In the genomic region with DNA sequence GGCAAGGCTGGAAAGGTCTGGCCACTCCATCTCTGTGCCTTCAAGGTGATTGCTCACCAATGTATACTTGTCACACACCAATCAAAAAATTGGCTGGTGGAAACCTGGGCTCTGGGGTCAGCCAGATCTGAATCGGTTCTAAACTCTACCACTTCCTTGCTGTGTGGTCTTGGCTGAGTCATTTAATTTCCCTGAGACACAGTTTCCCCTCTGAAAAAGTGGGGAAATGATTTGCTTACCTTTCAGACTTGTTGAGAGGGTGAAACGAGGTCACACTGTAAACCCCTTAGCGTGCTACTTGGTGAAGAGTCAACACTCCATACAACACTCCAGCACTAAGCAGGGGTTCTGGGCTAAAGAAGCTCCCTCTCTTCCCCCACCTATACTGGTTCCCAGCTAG, we compare ENCODE assay signal across 15 cellular contexts.
"Had no signal": no experiment of that assay in that cellular context is flagged by ENCODE, and none has a peak within 500 bp of the region (broad histone marks: within the 10 kb centered on the region; RNA-seq: fewer than 3 reads in every experiment).

No MANE protein-coding gene starts in this region.

- H3K36me3 Mint-ChIP-seq: brain had no signal

- ATAC-seq: left lobe of liver, sciatic nerve had no signal

- H3K27me3 Mint-ChIP-seq: activated naive CD4-positive, alpha-beta T cell treated with anti-CD3 and anti-CD28 coated beads, Interleukin-2, amount 50 U/mL, for 24 hours; central memory CD8-positive, alpha-beta T cell had no signal

- H3K27ac Mint-ChIP-seq: activated naive CD4-positive, alpha-beta T cell treated with anti-CD3 and anti-CD28 coated beads, Interleukin-2, amount 50 U/mL, for 24 hours; brain; neural progenitor cell had no signal

- DNase-seq: cortex of kidney; effector CD8-positive, alpha-beta T cell; foreskin fibroblast; hippocampal formation; midbrain; ovary; spleen; stimulated activated CD4-positive, alpha-beta T cell treated with anti-CD3 and anti-CD28 coated beads, Interleukin-4, amount 100 ng/mL, for 1 hour; SW 1271 had no signal

- H3K9me3 Mint-ChIP-seq: activated naive CD4-positive, alpha-beta T cell treated with anti-CD3 and anti-CD28 coated beads, Interleukin-2, amount 50 U/mL, for 24 hours; central memory CD8-positive, alpha-beta T cell had no signal

- H3K4me1 Mint-ChIP-seq: activated naive CD4-positive, alpha-beta T cell treated with anti-CD3 and anti-CD28 coated beads, Interleukin-2, amount 50 U/mL, for 24 hours; central memory CD8-positive, alpha-beta T cell had no signal

- H3K4me3 Mint-ChIP-seq: activated naive CD4-positive, alpha-beta T cell treated with anti-CD3 and anti-CD28 coated beads, Interleukin-2, amount 50 U/mL, for 24 hours; brain; central memory CD8-positive, alpha-beta T cell; neural progenitor cell had no signal
